Comparison of ENCODE assay signal across 9 cellular contexts in the genomic region with DNA sequence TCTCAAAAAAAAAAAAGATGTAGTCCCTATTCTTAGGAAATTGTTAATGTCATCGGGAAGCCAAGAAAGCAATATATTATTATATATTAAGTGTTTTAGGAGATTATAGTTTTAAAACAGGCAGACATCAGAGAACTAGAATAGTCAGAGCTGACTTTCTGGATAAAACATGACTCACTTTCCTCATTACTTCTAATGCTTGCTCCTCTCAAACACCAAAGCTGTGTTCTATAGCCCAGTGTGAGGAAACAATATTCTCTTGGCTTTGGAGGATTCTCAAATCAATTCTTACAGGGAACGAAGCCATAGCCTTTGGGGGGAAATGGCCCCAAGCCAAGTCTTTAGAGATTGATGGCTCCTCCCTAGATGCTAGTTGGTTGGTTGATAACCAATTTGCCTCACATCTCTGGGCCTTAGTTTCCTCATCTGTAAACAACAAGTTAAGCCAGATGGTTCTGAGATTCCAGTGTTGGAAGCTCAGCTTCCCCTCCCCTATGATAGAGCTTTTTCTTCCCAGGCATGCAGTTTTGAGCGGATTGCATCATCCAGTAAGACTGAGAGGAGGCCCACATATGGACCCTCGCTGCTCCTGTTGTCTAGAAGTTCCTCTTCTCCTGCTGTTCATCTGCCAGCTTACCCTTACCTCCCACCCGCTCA. TPM values are rescaled to one million over a fixed set of nuclear protein-coding genes. Genes with fewer than 3 reads are reported as not detected.
DNase-seq lines count a peak whose midpoint lies in the region; ATAC-seq and TF ChIP-seq lines count a peak whose summit lies in the region.
"Had no signal": no experiment of that assay in that cellular context is flagged by ENCODE, and none has a peak within 500 bp of the region (broad histone marks: within the 10 kb centered on the region; RNA-seq: fewer than 3 reads in every experiment).

No MANE protein-coding gene starts in this region.

- H3K4me1 ChIP-seq in colonic mucosa (no peaks in the 10 kb centered on the region), mucosa of rectum (ENCODE audit: control insufficient read depth in 2 of 2, insufficient read depth in 2 of 2, low read length in 2 of 2) (peaks cover 0 to 2% of the 10 kb centered on the region in 2 donors)

- H3K36me3 ChIP-seq in colonic mucosa (no peaks in the 10 kb centered on the region), mucosa of rectum (ENCODE audit: control insufficient read depth in 2 of 2, insufficient read depth in 2 of 2, low read length in 2 of 2) (peaks cover 4 to 10% of the 10 kb centered on the region in 2 donors)

- H3K9ac ChIP-seq in colonic mucosa (ENCODE audit: low read depth in 2 of 2, low read length in 2 of 2) (no peak overlapping the region), mucosa of rectum (ENCODE audit: low read depth in 1 of 2, low read length in 2 of 2) (no peak overlapping the region)

- ATAC-seq in HG03460 (IDR thresholded peaks at IDR 0.05; ENCODE audit: unreplicated experiment), result no peak
- no peak for ATAC-seq in activated CD4-positive, CD25-positive, alpha-beta regulatory T cell treated with anti-CD3 and anti-CD28 coated beads, Interleukin-2, amount 50 U/mL, for 24 hours

- no peaks in the 10 kb centered on the region for H3K27me3 ChIP-seq in colonic mucosa
- no peaks in the 10 kb centered on the region for H3K27me3 ChIP-seq in mucosa of rectum (ENCODE audit: control insufficient read depth in 2 of 2, insufficient read depth in 2 of 2, low read length in 2 of 2)

- DNase-seq in AG10803 (ENCODE audit: low read depth), result peak; percentile 98
- peak; percentile 23 for DNase-seq in NCI-H1694 treated with DMSO at 0.1 percent for 48 hours (lab: John Stamatoyannopoulos, UW)
- no peak for DNase-seq in colonic mucosa
- DNase-seq in activated gamma-delta T cell treated with Interleukin-2 at 50 U/mL for 16 hours, result no peak
- no peak for DNase-seq in NCI-H1105 (lab: John Stamatoyannopoulos, UW)
- DNase-seq: DMS79 had no signal

- H3K27ac ChIP-seq in colonic mucosa (peak overlapping the region; percentile 24), mucosa of rectum (ENCODE audit: low read depth in 2 of 2, low read length in 2 of 2) (peak overlapping the region; percentile 40 to 67)

- intact Hi-C loops in colonic mucosa (cut with DNase I), result no loop called here

- H3K9me3 ChIP-seq in colonic mucosa (no peaks in the 10 kb centered on the region), mucosa of rectum (ENCODE audit: control insufficient read depth in 2 of 2, low read length in 2 of 2) (no peaks in the 10 kb centered on the region)

- H3K4me3 ChIP-seq in AG10803 (ENCODE audit: low read length) (no peak overlapping the region), colonic mucosa (no peak overlapping the region), mucosa of rectum (ENCODE audit: low read length in 2 of 2) (no peak overlapping the region)

- TF ChIP-seq CTCF in AG10803 (conservative IDR thresholded peaks at IDR 0.05; ENCODE audit: low read length) (no peak), colonic mucosa (IDR thresholded peaks at IDR 0.05) (no peak)

RNA-seq across cellular contexts. Expression of a gene that starts 12.4 kb away (rescaled TPM):
- 100 to 1,000 TPM in 1 of 2 donors, 10 to 100 TPM in 1; 68.0 to 127 TPM for total RNA-seq in colonic mucosa

RNA-seq across cellular contexts. Expression of a gene that starts 22.1 kb away (rescaled TPM):
- 10 to 100 TPM; 20.2 to 46.8 TPM for total RNA-seq in colonic mucosa

RNA-seq across cellular contexts. Expression of a gene that starts 58.8 kb away (rescaled TPM):
- total RNA-seq in colonic mucosa, result 100 to 1,000 TPM; 300 to 312 TPM

Comparison
In these comparisons a context has a peak if more than half of its experiments do, and no peak if none do; other contexts are left out.
1. DNase-seq: peak in AG10803 (single experiment) and NCI-H1694 treated with DMSO at 0.1 percent for 48 hours (single experiment); none in colonic mucosa (single experiment), activated gamma-delta T cell treated with Interleukin-2 at 50 U/mL for 16 hours (single experiment) and NCI-H1105 (single experiment).